8 cellular contexts compared by ENCODE assay signal in the genomic region with DNA sequence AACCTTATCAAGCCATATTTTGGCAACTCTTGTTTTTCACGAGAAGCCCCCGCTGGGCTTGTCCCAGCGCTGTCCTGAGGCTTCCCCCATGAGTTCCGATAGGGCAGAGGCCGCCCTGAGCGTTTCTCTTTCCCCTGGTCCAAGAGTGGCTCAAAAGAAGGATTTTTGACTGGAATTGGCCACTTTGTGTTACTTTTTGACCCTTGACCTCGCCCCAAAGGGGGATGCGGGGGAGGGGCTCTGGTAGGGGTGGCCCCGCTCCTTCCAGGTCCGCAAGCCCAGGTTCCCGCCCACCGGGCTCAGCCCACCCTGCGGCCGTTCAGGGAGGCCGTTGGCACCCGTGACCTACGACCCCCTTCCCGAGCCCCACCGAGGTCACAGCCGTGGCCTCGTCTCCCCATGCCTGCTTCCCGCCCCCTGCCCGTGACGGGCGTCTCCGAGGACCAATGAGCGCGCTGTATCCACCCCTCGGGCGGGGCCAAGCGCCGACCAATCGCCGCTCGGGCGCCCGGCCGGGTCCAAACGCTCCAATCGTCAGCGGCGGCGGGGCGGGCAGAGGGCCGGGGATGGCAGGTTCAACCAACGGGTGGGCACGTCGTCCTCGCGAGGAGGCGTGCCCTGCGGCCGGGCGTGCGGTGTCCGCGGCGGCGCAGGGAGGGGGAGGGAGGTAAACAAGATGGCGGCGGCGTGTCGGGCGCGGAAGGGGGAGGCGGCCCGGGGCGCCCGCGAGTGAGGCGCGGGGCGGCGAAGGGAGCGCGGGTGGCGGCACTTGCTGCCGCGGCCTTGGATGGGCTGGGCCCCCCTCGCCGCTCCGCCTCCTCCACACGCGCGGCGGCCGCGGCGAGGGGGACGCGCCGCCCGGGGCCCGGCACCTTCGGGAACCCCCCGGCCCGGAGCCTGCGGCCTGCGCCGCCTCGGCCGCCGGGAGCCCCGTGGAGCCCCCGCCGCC. TPM values are rescaled to one million over a fixed set of nuclear protein-coding genes. Genes with fewer than 3 reads are reported as not detected.
A peak's percentile ranks its signal among the peaks of the same experiment; 100 is the strongest.
DNase-seq lines count a peak whose midpoint lies in the region; ATAC-seq and TF ChIP-seq lines count a peak whose summit lies in the region.

A gene with protein sequence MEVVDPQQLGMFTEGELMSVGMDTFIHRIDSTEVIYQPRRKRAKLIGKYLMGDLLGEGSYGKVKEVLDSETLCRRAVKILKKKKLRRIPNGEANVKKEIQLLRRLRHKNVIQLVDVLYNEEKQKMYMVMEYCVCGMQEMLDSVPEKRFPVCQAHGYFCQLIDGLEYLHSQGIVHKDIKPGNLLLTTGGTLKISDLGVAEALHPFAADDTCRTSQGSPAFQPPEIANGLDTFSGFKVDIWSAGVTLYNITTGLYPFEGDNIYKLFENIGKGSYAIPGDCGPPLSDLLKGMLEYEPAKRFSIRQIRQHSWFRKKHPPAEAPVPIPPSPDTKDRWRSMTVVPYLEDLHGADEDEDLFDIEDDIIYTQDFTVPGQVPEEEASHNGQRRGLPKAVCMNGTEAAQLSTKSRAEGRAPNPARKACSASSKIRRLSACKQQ (plus strand): TSS at position 665 of the 949 bp plus-strand sequence. CDS start 1,136 bp downstream, outside the sequence.

- H3K27ac Mint-ChIP-seq in natural killer cell treated with Interleukin-12 subunit alpha and Interleukin-12 subunit beta and Interleukin-15 and Interleukin-18, amount 100 ng/mL, for 72 hours: peak within 1 kb of the TSS; percentile 90 to 92

- CTCF ChIA-PET in RWPE1 (lab: Yijun Ruan, JAX): interaction anchor here (0.6 kb wide), 1 partner anchor 140 kb away, joined by 3 read pairs; no protein-coding TSS in a partner anchor

- peak; percentile 97 for DNase-seq in EH (ENCODE audit: low read depth)
- peak; percentile 94 for DNase-seq in GOT3 (lab: John Stamatoyannopoulos, UW)
- DNase-seq in LoVo (ENCODE audit: low spot score): peak; percentile 98
- peak; percentile 99 for DNase-seq in RWPE1 (ENCODE audit: low spot score)
- peak; percentile 100 for DNase-seq in activated T-helper 9 cell treated with anti-CD3 and anti-CD28 coated beads, Interleukin-2, amount 50 U/mL, for 16 hours (ENCODE audit: low read depth)
- peak; percentile 92 for DNase-seq in fibroblast of peridontal ligament (ENCODE audit: extremely low read depth)
- DNase-seq in natural killer cell treated with Interleukin-12 subunit alpha and Interleukin-12 subunit beta and Interleukin-15 and Interleukin-18, amount 100 ng/mL, for 72 hours (ENCODE audit: low spot score): peak; percentile 100
- peak; percentile 99 for DNase-seq in stimulated activated naive CD4-positive, alpha-beta T cell treated with Interleukin-2 at 50 U/mL for 16 hours (lab: John Stamatoyannopoulos, UW)

- TF ChIP-seq CTCF in RWPE1 (conservative IDR thresholded peaks at IDR 0.05; ENCODE audit: low read depth): no peak

- H3K4me1 Mint-ChIP-seq in natural killer cell treated with Interleukin-12 subunit alpha and Interleukin-12 subunit beta and Interleukin-15 and Interleukin-18, amount 100 ng/mL, for 72 hours (ENCODE audit: low read depth in 2 of 2): peaks cover 17 to 21% of the 10 kb centered on the region in 2 donors

- peak within 1 kb of the TSS; percentile 98 for H3K27ac ChIP-seq in RWPE1

- no peaks in the 10 kb centered on the region for H3K27me3 Mint-ChIP-seq in natural killer cell treated with Interleukin-12 subunit alpha and Interleukin-12 subunit beta and Interleukin-15 and Interleukin-18, amount 100 ng/mL, for 72 hours

- H3K9me3 Mint-ChIP-seq in natural killer cell treated with Interleukin-12 subunit alpha and Interleukin-12 subunit beta and Interleukin-15 and Interleukin-18, amount 100 ng/mL, for 72 hours: no peaks in the 10 kb centered on the region

- peak; percentile 98 to 99 for ATAC-seq in natural killer cell treated with Interleukin-12 subunit alpha and Interleukin-12 subunit beta and Interleukin-15 and Interleukin-18, amount 100 ng/mL, for 72 hours

- peak within 1 kb of the TSS; percentile 97 for H3K4me3 Mint-ChIP-seq in natural killer cell treated with Interleukin-12 subunit alpha and Interleukin-12 subunit beta and Interleukin-15 and Interleukin-18, amount 100 ng/mL, for 72 hours

- no peaks in the 10 kb centered on the region for H3K36me3 Mint-ChIP-seq in natural killer cell treated with Interleukin-12 subunit alpha and Interleukin-12 subunit beta and Interleukin-15 and Interleukin-18, amount 100 ng/mL, for 72 hours

- POLR2A ChIA-PET in RWPE1 (lab: Yijun Ruan, JAX; ENCODE audit: low non-redundant PET): no interaction called here

RNA-seq across cellular contexts. Expression of the gene that starts here (rescaled TPM):
- 10 to 100 TPM; 50.9 to 79.2 TPM for total RNA-seq in natural killer cell treated with Interleukin-12 subunit alpha and Interleukin-12 subunit beta and Interleukin-15 and Interleukin-18, amount 100 ng/mL, for 72 hours

Comparison
In these comparisons a context has a peak if more than half of its experiments do, and no peak if none do; other contexts are left out.
1. Peak in every context shown above with its lines: DNase-seq, ATAC-seq and H3K27ac ChIP-seq.